ENCODE assay signal across 23 cellular contexts in the genomic region with DNA sequence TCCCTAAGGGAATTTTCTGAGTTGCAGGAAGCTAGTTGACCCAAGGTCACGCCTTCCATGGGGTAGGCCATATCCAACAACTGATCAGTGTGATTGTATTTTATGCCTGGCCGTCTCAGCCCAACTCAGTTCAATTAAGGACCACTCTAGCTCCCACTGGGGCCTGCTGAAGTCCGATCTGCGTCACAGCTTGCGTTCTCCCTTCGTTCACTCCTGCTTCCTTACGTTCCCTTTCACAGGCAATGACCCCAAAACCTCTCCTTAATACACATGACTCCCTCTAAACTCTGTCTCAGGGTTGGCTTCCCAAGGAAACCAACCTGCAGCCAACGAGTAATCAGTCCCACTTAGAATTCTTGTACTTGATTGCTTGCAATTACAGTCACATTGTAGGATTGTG.
A peak's percentile ranks its signal among the peaks of the same experiment; 100 is the strongest.
DNase-seq lines count a peak whose midpoint lies in the region; ATAC-seq and TF ChIP-seq lines count a peak whose summit lies in the region.
"Had no signal": no experiment of that assay in that cellular context is flagged by ENCODE, and none has a peak within 500 bp of the region (broad histone marks: within the 10 kb centered on the region; RNA-seq: fewer than 3 reads in every experiment).

No MANE protein-coding gene starts in this region.

- H3K4me1 Mint-ChIP-seq in WTC11, result peaks cover 19% of the 10 kb centered on the region
- H3K4me1 Mint-ChIP-seq in neural crest cell, result peaks cover 35% of the 10 kb centered on the region
- no peaks in the 10 kb centered on the region for H3K4me1 Mint-ChIP-seq in activated CD4-positive, alpha-beta memory T cell treated with anti-CD3 and anti-CD28 coated beads, Interleukin-2, amount 10 ng/mL, durations not matched to agents 7 days and 5 days
- H3K4me1 Mint-ChIP-seq: B cell, CD14-positive monocyte had no signal

- H3K4me3 ChIP-seq in left ventricle myocardium inferior (no peak overlapping the region), tibial nerve (no peak overlapping the region)
- H3K4me3 ChIP-seq: A549 had no signal

- H3K27me3 Mint-ChIP-seq in WTC11 (ENCODE audit: low read depth) (no peaks in the 10 kb centered on the region), neural crest cell (ENCODE audit: low read depth) (no peaks in the 10 kb centered on the region)
- H3K27me3 Mint-ChIP-seq in activated CD4-positive, alpha-beta memory T cell treated with anti-CD3 and anti-CD28 coated beads, Interleukin-2, amount 10 ng/mL, durations not matched to agents 7 days and 5 days, result no peaks in the 10 kb centered on the region
- H3K27me3 Mint-ChIP-seq: B cell had no signal

- H3K9me3 ChIP-seq in left ventricle myocardium inferior (replicated peaks) (no peaks in the 10 kb centered on the region), tibial nerve (no peaks in the 10 kb centered on the region)
- H3K9me3 ChIP-seq: A549 had no signal

- no peak for DNase-seq in WTC11 (ENCODE audit: low spot score)
- no peak for DNase-seq in left ventricle myocardium inferior
- no peak for DNase-seq in neural crest cell (ENCODE audit: low read depth, low spot score)
- DNase-seq in tibial nerve (ENCODE audit: low spot score in 2 of 2), result no peak
- no peak for DNase-seq in DMS153 (lab: John Stamatoyannopoulos, UW)
- DNase-seq in activated CD4-positive, alpha-beta memory T cell treated with anti-CD3 and anti-CD28 coated beads, Interleukin-2, amount 10 ng/mL, durations not matched to agents 7 days and 5 days, result no peak
- DNase-seq: DMS53, GDM1, GOT3, Karpas-422, MV-4-11, NCI-H1105 treated with DMSO at 0.1 percent for 48 hours, NCI-H2081 treated with DMSO at 0.1 percent for 48 hours, NCI-H2171 treated with DMSO at 0.1 percent for 48 hours, NCI-H446 treated with DMSO at 0.1 percent for 48 hours, NCI-H526 treated with DMSO at 0.1 percent for 48 hours, OCI-M1, SHP77 had no signal

- intact Hi-C loops in left ventricle myocardium inferior (cut with micrococcal nuclease), result no loop called here

- TF ChIP-seq CTCF in WTC11 (IDR thresholded peaks at IDR 0.05), result no peak
- TF ChIP-seq CTCF in left ventricle myocardium inferior (IDR thresholded peaks at IDR 0.05; ENCODE audit: borderline replicate concordance), result no peak
- no peak for TF ChIP-seq CTCF in neural crest cell (conservative IDR thresholded peaks at IDR 0.05)
- no peak for TF ChIP-seq CTCF in tibial nerve (IDR thresholded peaks at IDR 0.05)

- H3K9me3 Mint-ChIP-seq in WTC11, result no peaks in the 10 kb centered on the region
- no peaks in the 10 kb centered on the region for H3K9me3 Mint-ChIP-seq in neural crest cell
- H3K9me3 Mint-ChIP-seq in activated CD4-positive, alpha-beta memory T cell treated with anti-CD3 and anti-CD28 coated beads, Interleukin-2, amount 10 ng/mL, durations not matched to agents 7 days and 5 days, result no peaks in the 10 kb centered on the region

- WGBS in tibial nerve, 2 donors, result 70 to 74% methylated on average over 8 of the region's 8 CpGs

- H3K36me3 ChIP-seq in left ventricle myocardium inferior (no peaks in the 10 kb centered on the region), tibial nerve (no peaks in the 10 kb centered on the region)

- POLR2A ChIA-PET in WTC11 (lab: Charles Lee), result no interaction called here
- POLR2A ChIA-PET in activated CD4-positive, alpha-beta memory T cell treated with anti-CD3 and anti-CD28 coated beads, Interleukin-2, amount 10 ng/mL, durations not matched to agents 7 days and 5 days (lab: Charles Lee), result no interaction called here

- H3K27ac Mint-ChIP-seq in WTC11, result peak overlapping the region; percentile 69; the same call in 1 of the 2 replicates
- peak overlapping the region; percentile 83 for H3K27ac Mint-ChIP-seq in neural crest cell (ENCODE audit: unreplicated experiment)
- H3K27ac Mint-ChIP-seq in activated CD4-positive, alpha-beta memory T cell treated with anti-CD3 and anti-CD28 coated beads, Interleukin-2, amount 10 ng/mL, durations not matched to agents 7 days and 5 days, result no peak overlapping the region
- H3K27ac Mint-ChIP-seq: B cell, CD14-positive monocyte had no signal

- H3K36me3 Mint-ChIP-seq in WTC11 (no peaks in the 10 kb centered on the region), neural crest cell (ENCODE audit: low read depth) (peaks cover 5% of the 10 kb centered on the region)
- no peaks in the 10 kb centered on the region for H3K36me3 Mint-ChIP-seq in activated CD4-positive, alpha-beta memory T cell treated with anti-CD3 and anti-CD28 coated beads, Interleukin-2, amount 10 ng/mL, durations not matched to agents 7 days and 5 days (ENCODE audit: low read depth)
- H3K36me3 Mint-ChIP-seq: CD14-positive monocyte had no signal

- TF ChIP-seq EP300 in tibial nerve (IDR thresholded peaks at IDR 0.05), result peak; percentile 36 to 48

- ATAC-seq in WTC11, result no peak; the same call in 1 of the 2 replicates
- no peak for ATAC-seq in GM21381 (IDR thresholded peaks at IDR 0.05; ENCODE audit: unreplicated experiment)
- ATAC-seq: A549, HCT116 had no signal

- CTCF ChIA-PET in WTC11 (lab: Charles Lee), result no interaction called here
- CTCF ChIA-PET in activated CD4-positive, alpha-beta memory T cell treated with anti-CD3 and anti-CD28 coated beads, Interleukin-2, amount 10 ng/mL, durations not matched to agents 7 days and 5 days (lab: Charles Lee), result no interaction called here

- no peak overlapping the region for H3K4me3 Mint-ChIP-seq in WTC11
- no peak overlapping the region for H3K4me3 Mint-ChIP-seq in neural crest cell
- H3K4me3 Mint-ChIP-seq in activated CD4-positive, alpha-beta memory T cell treated with anti-CD3 and anti-CD28 coated beads, Interleukin-2, amount 10 ng/mL, durations not matched to agents 7 days and 5 days, result no peak overlapping the region
- H3K4me3 Mint-ChIP-seq: B cell, CD14-positive monocyte had no signal

- no peak for TF ChIP-seq POLR2A in tibial nerve (IDR thresholded peaks at IDR 0.05)

- peak overlapping the region; percentile 77 for H3K27ac ChIP-seq in left ventricle myocardium inferior (replicated peaks)
- H3K27ac ChIP-seq in tibial nerve, result peak overlapping the region in 2 of 4 donors; percentile 53 to 75
- H3K27ac ChIP-seq: A549 had no signal

- H3K4me1 ChIP-seq in left ventricle myocardium inferior, result peaks cover 61% of the 10 kb centered on the region
- peaks cover 0 to 69% (median 18%) of the 10 kb centered on the region in 4 donors for H3K4me1 ChIP-seq in tibial nerve
- H3K4me1 ChIP-seq: A549 had no signal

- no peaks in the 10 kb centered on the region for H3K27me3 ChIP-seq in left ventricle myocardium inferior (ENCODE audit: low read depth)
- no peaks in the 10 kb centered on the region for H3K27me3 ChIP-seq in tibial nerve

TF ChIP-seq in WTC11, 78 proteins besides CTCF, POLR2A, EP300 and RAD21:
- TF ChIP-seq, protein P1, sequence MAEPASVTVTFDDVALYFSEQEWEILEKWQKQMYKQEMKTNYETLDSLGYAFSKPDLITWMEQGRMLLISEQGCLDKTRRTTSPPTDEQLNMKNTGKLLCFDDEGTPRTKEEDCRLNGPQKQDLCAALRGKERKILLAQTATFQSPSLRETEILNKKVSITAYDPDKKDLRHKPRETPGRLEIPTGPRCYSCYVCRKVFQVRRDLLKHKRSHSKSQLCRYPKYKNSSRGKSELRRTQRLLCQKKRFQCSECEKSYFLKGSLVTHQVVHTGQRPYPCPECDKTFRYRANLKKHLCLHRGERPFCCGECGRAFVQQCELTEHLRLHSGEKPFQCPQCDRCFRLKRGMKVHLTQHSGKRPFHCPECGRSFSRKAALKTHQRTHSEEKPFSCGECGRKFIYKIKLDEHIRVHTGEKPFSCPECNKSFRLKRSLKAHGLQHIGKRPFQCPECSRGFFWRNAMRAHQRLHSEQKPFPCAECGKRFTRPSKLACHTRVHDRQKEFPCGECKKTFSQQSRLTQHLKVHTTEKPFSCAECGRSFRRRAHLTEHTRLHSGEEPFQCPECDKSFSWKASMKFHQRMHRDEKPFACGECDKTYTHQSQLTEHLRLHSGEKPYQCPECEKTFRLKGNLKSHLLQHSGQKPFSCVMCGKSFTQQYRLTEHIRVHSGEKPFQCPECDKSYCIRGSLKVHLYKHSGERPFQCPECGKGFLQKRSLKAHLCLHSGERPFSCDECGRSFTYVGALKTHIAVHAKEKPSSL (CRISPR knock-in tag; conservative IDR thresholded peaks at IDR 0.05), result no peak
- TF ChIP-seq RORB (CRISPR knock-in tag; IDR thresholded peaks at IDR 0.05) (no peak), ETV6 (CRISPR knock-in tag; IDR thresholded peaks at IDR 0.05) (no peak), ATF1 (CRISPR knock-in tag; IDR thresholded peaks at IDR 0.05) (no peak), NFYB (CRISPR knock-in tag; conservative IDR thresholded peaks at IDR 0.05; ENCODE audit: low read depth) (no peak), ZNF263 (CRISPR knock-in tag; IDR thresholded peaks at IDR 0.05; ENCODE audit: low read depth) (no peak), CREB1 (CRISPR knock-in tag; IDR thresholded peaks at IDR 0.05) (no peak)
